8 cellular contexts compared by ENCODE assay signal in genomic region chr1:183472488-183473285, GRCh38. TPM values are rescaled to one million over a fixed set of nuclear protein-coding genes. Genes with fewer than 3 reads are reported as not detected.
DNase-seq lines count a peak whose midpoint lies in the region; ATAC-seq and TF ChIP-seq lines count a peak whose summit lies in the region.

A gene with protein sequence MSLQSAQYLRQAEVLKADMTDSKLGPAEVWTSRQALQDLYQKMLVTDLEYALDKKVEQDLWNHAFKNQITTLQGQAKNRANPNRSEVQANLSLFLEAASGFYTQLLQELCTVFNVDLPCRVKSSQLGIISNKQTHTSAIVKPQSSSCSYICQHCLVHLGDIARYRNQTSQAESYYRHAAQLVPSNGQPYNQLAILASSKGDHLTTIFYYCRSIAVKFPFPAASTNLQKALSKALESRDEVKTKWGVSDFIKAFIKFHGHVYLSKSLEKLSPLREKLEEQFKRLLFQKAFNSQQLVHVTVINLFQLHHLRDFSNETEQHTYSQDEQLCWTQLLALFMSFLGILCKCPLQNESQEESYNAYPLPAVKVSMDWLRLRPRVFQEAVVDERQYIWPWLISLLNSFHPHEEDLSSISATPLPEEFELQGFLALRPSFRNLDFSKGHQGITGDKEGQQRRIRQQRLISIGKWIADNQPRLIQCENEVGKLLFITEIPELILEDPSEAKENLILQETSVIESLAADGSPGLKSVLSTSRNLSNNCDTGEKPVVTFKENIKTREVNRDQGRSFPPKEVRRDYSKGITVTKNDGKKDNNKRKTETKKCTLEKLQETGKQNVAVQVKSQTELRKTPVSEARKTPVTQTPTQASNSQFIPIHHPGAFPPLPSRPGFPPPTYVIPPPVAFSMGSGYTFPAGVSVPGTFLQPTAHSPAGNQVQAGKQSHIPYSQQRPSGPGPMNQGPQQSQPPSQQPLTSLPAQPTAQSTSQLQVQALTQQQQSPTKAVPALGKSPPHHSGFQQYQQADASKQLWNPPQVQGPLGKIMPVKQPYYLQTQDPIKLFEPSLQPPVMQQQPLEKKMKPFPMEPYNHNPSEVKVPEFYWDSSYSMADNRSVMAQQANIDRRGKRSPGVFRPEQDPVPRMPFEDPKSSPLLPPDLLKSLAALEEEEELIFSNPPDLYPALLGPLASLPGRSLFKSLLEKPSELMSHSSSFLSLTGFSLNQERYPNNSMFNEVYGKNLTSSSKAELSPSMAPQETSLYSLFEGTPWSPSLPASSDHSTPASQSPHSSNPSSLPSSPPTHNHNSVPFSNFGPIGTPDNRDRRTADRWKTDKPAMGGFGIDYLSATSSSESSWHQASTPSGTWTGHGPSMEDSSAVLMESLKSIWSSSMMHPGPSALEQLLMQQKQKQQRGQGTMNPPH (plus strand): TSS chr1:183472499. CDS start chr1:183472621, 122 bp downstream.

- peak; percentile 8 for DNase-seq in DMS79 (lab: John Stamatoyannopoulos, UW)
- DNase-seq in WERI-Rb-1: peak; percentile 58
- peak; percentile 97 for DNase-seq in chondrocyte (ENCODE audit: low spot score)
- peak; percentile 67 to 73 (median 68) for DNase-seq in right lobe of liver
- peak; percentile 58 for DNase-seq in stimulated activated CD4-positive, alpha-beta T cell treated with anti-CD3 and anti-CD28 coated beads, Interleukin-4, amount 100 ng/mL, for 24 hours
- DNase-seq in putamen (ENCODE audit: low spot score): no peak

- H3K27ac Mint-ChIP-seq in IgD-negative memory B cell (peak within 1 kb of the TSS; percentile 91 to 99 (median 98)), chondrocyte (ENCODE audit: unreplicated experiment) (peak within 1 kb of the TSS; percentile 99)

- TF ChIP-seq CTCF in WERI-Rb-1 (IDR thresholded peaks at IDR 0.05; ENCODE audit: low read depth, low read length): no peak
- TF ChIP-seq CTCF in chondrocyte (IDR thresholded peaks at IDR 0.05): no peak
- no peak for TF ChIP-seq CTCF in right lobe of liver (IDR thresholded peaks at IDR 0.05)

- H3K27me3 ChIP-seq in WERI-Rb-1 (ENCODE audit: insufficient read depth, low read depth, severe bottlenecking) (no peaks in the 10 kb centered on the region), right lobe of liver (no peaks in the 10 kb centered on the region)

- H3K9me3 ChIP-seq in WERI-Rb-1 (ENCODE audit: severe bottlenecking): no peaks in the 10 kb centered on the region
- no peaks in the 10 kb centered on the region for H3K9me3 ChIP-seq in right lobe of liver

- TF ChIP-seq POLR2A in right lobe of liver (IDR thresholded peaks at IDR 0.05): no peak

- H3K27ac ChIP-seq in WERI-Rb-1 (peak within 1 kb of the TSS; percentile 100), right lobe of liver (peak within 1 kb of the TSS; percentile 92 to 98 (median 98))

- intact Hi-C loops in right lobe of liver (cut with DNase I): loop anchor here (5.0 to 10.0 kb wide), 2 partner anchors 70 to 162 kb away; partner anchors contain the start of gene ARPC5 (in 1 of the 2)

- H3K4me3 ChIP-seq in WERI-Rb-1 (ENCODE audit: low read depth, low read length): peak within 1 kb of the TSS; percentile 73
- peak within 1 kb of the TSS; percentile 67 to 95 (median 91) for H3K4me3 ChIP-seq in right lobe of liver

- 0% methylated on average over 44 of the region's 72 CpGs for WGBS in right lobe of liver (ENCODE audit: insufficient coverage, low coverage, low lambda C conversion rate, missing lambda C conversion rate)

- peaks cover 0 to 30% (median 3%) of the 10 kb centered on the region in 4 donors for H3K4me1 ChIP-seq in right lobe of liver

- H3K9me3 Mint-ChIP-seq in IgD-negative memory B cell (no peaks in the 10 kb centered on the region), chondrocyte (ENCODE audit: low read depth) (no peaks in the 10 kb centered on the region)

- peaks cover 18% of the 10 kb centered on the region for H3K36me3 ChIP-seq in WERI-Rb-1
- H3K36me3 ChIP-seq in right lobe of liver: no peaks in the 10 kb centered on the region

- H3K36me3 Mint-ChIP-seq in IgD-negative memory B cell: no peaks in the 10 kb centered on the region
- no peaks in the 10 kb centered on the region for H3K36me3 Mint-ChIP-seq in chondrocyte (ENCODE audit: low read depth)

- ATAC-seq in GM21423 (IDR thresholded peaks at IDR 0.05; ENCODE audit: unreplicated experiment): peak; percentile 2
- peak in 1 of 4 donors; percentile 0 for ATAC-seq in right lobe of liver

- H3K27me3 Mint-ChIP-seq in IgD-negative memory B cell (no peaks in the 10 kb centered on the region), chondrocyte (ENCODE audit: low read depth) (no peaks in the 10 kb centered on the region)

- peak within 1 kb of the TSS; percentile 87 to 99 (median 98) for H3K4me3 Mint-ChIP-seq in IgD-negative memory B cell
- peak within 1 kb of the TSS; percentile 94 for H3K4me3 Mint-ChIP-seq in chondrocyte (ENCODE audit: unreplicated experiment)

- peaks cover 7 to 16% (median 13%) of the 10 kb centered on the region in 3 donors for H3K4me1 Mint-ChIP-seq in IgD-negative memory B cell
- H3K4me1 Mint-ChIP-seq in chondrocyte (ENCODE audit: low read depth): peaks cover 21% of the 10 kb centered on the region

RNA-seq across cellular contexts. Expression of the gene that starts here (rescaled TPM):
- polyA plus RNA-seq in IgD-negative memory B cell: 34.4 TPM
- 44.7 to 49.9 TPM (median 49.4 TPM) in 3 replicates for total RNA-seq in chondrocyte
- total RNA-seq in right lobe of liver: 10 to 100 TPM; 23.5 to 35.3 (median 25.2) TPM
